ENCODE assay signal across 8 cellular contexts in the genomic region with DNA sequence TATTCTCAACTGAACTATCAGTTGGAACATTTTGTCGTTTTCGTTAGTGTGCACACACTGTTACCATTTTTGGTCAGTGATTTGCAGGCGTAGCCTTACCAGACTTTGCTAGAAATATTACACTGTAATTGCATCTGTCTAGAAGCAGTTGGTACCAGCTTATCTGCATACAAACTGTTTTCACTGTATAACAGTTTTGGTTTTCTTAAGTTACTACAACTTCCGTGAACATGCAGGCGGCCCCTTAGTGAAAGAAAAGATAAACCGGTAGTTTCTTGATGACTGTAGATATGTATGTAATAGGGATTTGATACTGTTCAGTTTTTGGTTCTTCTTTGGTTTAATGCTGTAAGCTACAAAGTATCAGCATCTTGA. TPM values are rescaled to one million over a fixed set of nuclear protein-coding genes. Genes with fewer than 3 reads are reported as not detected.
DNase-seq lines count a peak whose midpoint lies in the region; TF ChIP-seq lines count a peak whose summit lies in the region.

No MANE protein-coding gene starts in this region.

- peaks cover 41% of the 10 kb centered on the region for H3K4me1 Mint-ChIP-seq in progenitor cell of endocrine pancreas (ENCODE audit: low read depth)

- H3K27me3 Mint-ChIP-seq in progenitor cell of endocrine pancreas: no peaks in the 10 kb centered on the region

- peak; percentile 15 for DNase-seq in activated naive CD4-positive, alpha-beta T cell treated with Interleukin-2 at 50 U/mL for 16 hours
- DNase-seq in activated naive CD4-positive, alpha-beta T cell treated with anti-CD3 and anti-CD28 coated beads, Interleukin-2, amount 50 U/mL, for 16 hours: no peak
- peak; percentile 37 for DNase-seq in RKO (ENCODE audit: low spot score)
- no peak for DNase-seq in epithelial cell of proximal tubule (ENCODE audit: low read depth)
- DNase-seq in progenitor cell of endocrine pancreas (ENCODE audit: low spot score, unreplicated experiment): no peak
- no peak for DNase-seq in T-helper 9 cell
- DNase-seq in SK-N-DZ (ENCODE audit: low spot score): no peak
- DNase-seq in middle frontal gyrus (ENCODE audit: extremely low spot score, low spot score): no peak

- no peaks in the 10 kb centered on the region for H3K9me3 Mint-ChIP-seq in progenitor cell of endocrine pancreas (ENCODE audit: low read depth)

- H3K4me3 ChIP-seq in epithelial cell of proximal tubule (ENCODE audit: low read depth, low read length): peak overlapping the region; percentile 95

- peak overlapping the region; percentile 88 for H3K4me3 Mint-ChIP-seq in progenitor cell of endocrine pancreas (ENCODE audit: low read depth)

- peaks cover 1% of the 10 kb centered on the region for H3K36me3 Mint-ChIP-seq in progenitor cell of endocrine pancreas (ENCODE audit: insufficient read depth)

- TF ChIP-seq CTCF in epithelial cell of proximal tubule (conservative IDR thresholded peaks at IDR 0.05; ENCODE audit: low read depth, low read length) (no peak), progenitor cell of endocrine pancreas (IDR thresholded peaks at IDR 0.05; ENCODE audit: unreplicated experiment) (no peak)

- H3K27ac Mint-ChIP-seq in progenitor cell of endocrine pancreas: peak overlapping the region; percentile 97

RNA-seq across cellular contexts. Expression of gene DSTN, which starts 1.3 kb away (rescaled TPM):
- total RNA-seq in epithelial cell of proximal tubule: 313 and 317 TPM in 2 replicates
- 199 and 201 TPM in 2 replicates for total RNA-seq in progenitor cell of endocrine pancreas
- 135 and 162 TPM in 2 replicates for polyA plus RNA-seq in SK-N-DZ (2014; cell fraction: cytosol; rRNA removed)
- polyA plus RNA-seq in SK-N-DZ (2014; cell fraction: nucleus; rRNA removed): 67.2 and 68.3 TPM in 2 replicates

RNA-seq across cellular contexts. Expression of gene BFSP1, which starts 40.0 kb away (rescaled TPM):
- total RNA-seq in epithelial cell of proximal tubule (2.3 and 4.4 TPM in 2 replicates), progenitor cell of endocrine pancreas (4.2 and 4.8 TPM in 2 replicates)
- polyA plus RNA-seq in SK-N-DZ (2014; cell fraction: cytosol; rRNA removed): 0.45 TPM in 1 of 2 replicates, not detected in the other
- polyA plus RNA-seq in SK-N-DZ (2014; cell fraction: nucleus; rRNA removed): 0.32 TPM in 1 of 2 replicates, not detected in the other

Comparison
In these comparisons a context has a peak if more than half of its experiments do, and no peak if none do; other contexts are left out.
1. DNase-seq: peak in activated naive CD4-positive, alpha-beta T cell treated with Interleukin-2 at 50 U/mL for 16 hours (single experiment) and RKO (single experiment); none in activated naive CD4-positive, alpha-beta T cell treated with anti-CD3 and anti-CD28 coated beads, Interleukin-2, amount 50 U/mL, for 16 hours (single experiment), epithelial cell of proximal tubule (single experiment), progenitor cell of endocrine pancreas (single experiment), T-helper 9 cell (single experiment), SK-N-DZ (single experiment) and middle frontal gyrus (single experiment).